20 cellular contexts compared by ENCODE assay signal in the genomic region with DNA sequence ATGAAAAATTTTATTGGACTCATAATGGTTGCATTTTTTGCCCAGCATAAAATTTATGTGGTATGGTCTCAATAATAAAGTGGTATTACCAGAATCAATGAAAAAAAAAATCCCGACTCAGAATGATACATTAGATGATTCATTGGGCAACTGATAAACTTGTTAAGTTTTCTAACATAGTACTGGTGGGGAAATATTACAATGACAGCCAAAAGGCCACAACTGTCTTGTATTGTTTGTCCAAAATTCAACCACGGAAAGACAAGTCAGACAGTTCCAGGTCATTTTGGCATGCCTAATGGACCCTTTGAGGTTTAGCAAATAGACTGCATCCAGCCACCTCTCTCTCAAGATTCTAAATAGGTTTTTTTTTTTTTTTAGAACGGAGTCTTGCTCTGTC.
A peak's percentile ranks its signal among the peaks of the same experiment; 100 is the strongest.
DNase-seq lines count a peak whose midpoint lies in the region; ATAC-seq, FAIRE-seq and TF ChIP-seq lines count a peak whose summit lies in the region.
"Had no signal": no experiment of that assay in that cellular context is flagged by ENCODE, and none has a peak within 500 bp of the region (broad histone marks: within the 10 kb centered on the region; RNA-seq: fewer than 3 reads in every experiment).

No MANE protein-coding gene starts in this region.

- no peak overlapping the region for H4K8ac ChIP-seq in mesenchymal stem cell (ENCODE audit: low read length)

- no peak for FAIRE-seq in astrocyte (lab: Jason Lieb, UNC)
- FAIRE-seq: G401.6, GM12891, H54 had no signal

- no peaks in the 10 kb centered on the region for H3K79me1 ChIP-seq in mesenchymal stem cell (replicated peaks; ENCODE audit: low read length, poor library complexity, severe bottlenecking)

- H3K4me1 Mint-ChIP-seq in MCF 10A (ENCODE audit: insufficient read depth, unreplicated experiment): peaks cover 11% of the 10 kb centered on the region
- peaks cover 11% of the 10 kb centered on the region for H3K4me1 Mint-ChIP-seq in astrocyte (ENCODE audit: low read depth, unreplicated experiment)
- H3K4me1 Mint-ChIP-seq: CD4-positive, alpha-beta memory T cell had no signal

- no peak overlapping the region for H3K4me2 ChIP-seq in mammary epithelial cell (ENCODE audit: insufficient read depth, low read depth, low read length)
- no peak overlapping the region for H3K4me2 ChIP-seq in astrocyte (ENCODE audit: low read length)
- H3K4me2 ChIP-seq in mesenchymal stem cell (ENCODE audit: low read length, poor library complexity, severe bottlenecking): no peak overlapping the region
- H3K4me2 ChIP-seq: BLaER1, GM23338 had no signal

- H3K36me3 ChIP-seq in mammary epithelial cell (ENCODE audit: insufficient read depth, low read length) (no peaks in the 10 kb centered on the region), astrocyte (ENCODE audit: insufficient read depth, low read length) (no peaks in the 10 kb centered on the region), aorta (ENCODE audit: control insufficient read depth in 1 of 2, insufficient read depth in 2 of 2, low read length in 1 of 2) (no peaks in the 10 kb centered on the region), mesenchymal stem cell (ENCODE audit: control insufficient read depth in 1 of 2, insufficient read depth in 2 of 2, low read depth in 1 of 2, low read length in 2 of 2) (no peaks in the 10 kb centered on the region)
- H3K36me3 ChIP-seq: BLaER1 had no signal

- H3K36me3 Mint-ChIP-seq in MCF 10A (ENCODE audit: insufficient read depth, unreplicated experiment): peaks cover 6% of the 10 kb centered on the region
- peaks cover 2% of the 10 kb centered on the region for H3K36me3 Mint-ChIP-seq in astrocyte (ENCODE audit: low read depth, unreplicated experiment)
- H3K36me3 Mint-ChIP-seq: CD14-positive monocyte; CD4-positive, alpha-beta memory T cell had no signal

- H3K27me3 Mint-ChIP-seq in MCF 10A (ENCODE audit: insufficient read depth, unreplicated experiment) (no peaks in the 10 kb centered on the region), astrocyte (ENCODE audit: low read depth, unreplicated experiment) (peaks cover 2% of the 10 kb centered on the region)
- H3K27me3 Mint-ChIP-seq: CD4-positive, alpha-beta memory T cell had no signal

- dilution Hi-C loops in mammary epithelial cell (cut with HindIII; ENCODE audit: low sequenced_read_pairs): no loop called here

- no peaks in the 10 kb centered on the region for H3K79me2 ChIP-seq in mammary epithelial cell (ENCODE audit: insufficient read depth, low read length)
- H3K79me2 ChIP-seq in astrocyte (ENCODE audit: insufficient read depth, low read length): no peaks in the 10 kb centered on the region

- intact Hi-C loops in mammary epithelial cell (cut with micrococcal nuclease) (no loop called here), MCF 10A (cut with micrococcal nuclease) (no loop called here), aorta (cut with DNase I) (no loop called here)

- no peaks in the 10 kb centered on the region for H4K20me1 ChIP-seq in mammary epithelial cell (ENCODE audit: insufficient read depth, low read length)
- no peaks in the 10 kb centered on the region for H4K20me1 ChIP-seq in astrocyte (ENCODE audit: insufficient read depth, low read length)
- H4K20me1 ChIP-seq: BLaER1 had no signal

- no peak overlapping the region for H4K91ac ChIP-seq in mesenchymal stem cell (ENCODE audit: low read length)

- H3K9ac ChIP-seq in mammary epithelial cell (ENCODE audit: insufficient read depth, low read length) (no peak overlapping the region), astrocyte (ENCODE audit: low read length) (no peak overlapping the region), mesenchymal stem cell (ENCODE audit: low read length) (no peak overlapping the region)
- H3K9ac ChIP-seq: BLaER1 had no signal

- POLR2A ChIA-PET in MCF 10A (lab: Yijun Ruan, JAX): no interaction called here

- WGBS in mammary epithelial cell (ENCODE audit: low coverage, missing lambda C conversion rate): 94% methylated on average over 3 of the region's 3 CpGs
- WGBS in aorta, 2 donors: 68 to 91% methylated on average over 3 of the region's 3 CpGs
- WGBS in mesenchymal stem cell: 92% methylated on average over 2 of the region's 3 CpGs

- H3K9me3 ChIP-seq in mammary epithelial cell (replicated peaks; ENCODE audit: insufficient read depth, low read length) (no peaks in the 10 kb centered on the region), astrocyte (ENCODE audit: insufficient read depth, low read depth, low read length) (no peaks in the 10 kb centered on the region), aorta (ENCODE audit: control insufficient read depth, low read length) (no peaks in the 10 kb centered on the region), mesenchymal stem cell (ENCODE audit: control insufficient read depth, low read length) (no peaks in the 10 kb centered on the region)
- H3K9me3 ChIP-seq: BLaER1 had no signal

- H2AK5ac ChIP-seq in mesenchymal stem cell (ENCODE audit: low read length, severe bottlenecking): no peak overlapping the region

- no peak overlapping the region for H2BK5ac ChIP-seq in mesenchymal stem cell (ENCODE audit: low read depth, low read length, poor library complexity, severe bottlenecking)

- no TSS peak for BruUV-seq in mammary epithelial cell (replicated peaks; lab: Mats Ljungman, UMichigan)
- BruUV-seq in MCF 10A (replicated peaks; lab: Mats Ljungman, UMichigan): no TSS peak

- peak; percentile 31 for ATAC-seq in aorta (ENCODE audit: low FRiP score)
- ATAC-seq: GM23338 had no signal

- H3K9me3 Mint-ChIP-seq in MCF 10A (ENCODE audit: unreplicated experiment): no peaks in the 10 kb centered on the region
- H3K9me3 Mint-ChIP-seq in astrocyte (ENCODE audit: unreplicated experiment): no peaks in the 10 kb centered on the region
- H3K9me3 Mint-ChIP-seq: CD4-positive, alpha-beta memory T cell; GM23338 had no signal

- no peak overlapping the region for H3K23ac ChIP-seq in mesenchymal stem cell (ENCODE audit: low read length in 2 of 2)

- H2AFZ ChIP-seq in mammary epithelial cell (ENCODE audit: low read depth, low read length) (no peak overlapping the region), astrocyte (ENCODE audit: low read depth, low read length) (no peak overlapping the region), mesenchymal stem cell (ENCODE audit: low read depth, low read length) (no peak overlapping the region)
- H2AFZ ChIP-seq: GM23338 had no signal

- no peak overlapping the region for H3K14ac ChIP-seq in mesenchymal stem cell (ENCODE audit: low read length in 2 of 2)

- CTCF ChIA-PET in mammary epithelial cell (lab: Charles Lee; ENCODE audit: low non-redundant PET) (no interaction called here), MCF 10A (lab: Yijun Ruan, JAX) (interaction anchor here (0.7 kb wide), 1 partner anchor 309 kb away, joined by 5 read pairs; no protein-coding TSS in a partner anchor)

- H3K27me3 ChIP-seq in mammary epithelial cell (ENCODE audit: insufficient read depth, low read length): peaks cover 3% of the 10 kb centered on the region
- H3K27me3 ChIP-seq in astrocyte (ENCODE audit: insufficient read depth, low read length): peaks cover 21% of the 10 kb centered on the region
- H3K27me3 ChIP-seq in aorta (ENCODE audit: control insufficient read depth in 1 of 2, insufficient read depth in 2 of 2, low read length in 1 of 2): no peaks in the 10 kb centered on the region
- H3K27me3 ChIP-seq in mesenchymal stem cell (ENCODE audit: control insufficient read depth in 1 of 2, insufficient read depth in 1 of 2, low read length in 2 of 2): peaks cover 0 to 9% of the 10 kb centered on the region in 2 experiments
- H3K27me3 ChIP-seq: BLaER1 had no signal

- no peak overlapping the region for H3K18ac ChIP-seq in mesenchymal stem cell (ENCODE audit: low read depth in 1 of 2, low read length in 2 of 2)

- no peak overlapping the region for H2BK15ac ChIP-seq in mesenchymal stem cell (ENCODE audit: low read depth, poor library complexity, severe bottlenecking)

- DNase-seq in mammary epithelial cell (peak; percentile 32), MCF 10A (ENCODE audit: unreplicated experiment) (no peak), astrocyte (ENCODE audit: low read depth) (peak; percentile 30), fibroblast of the aortic adventitia (ENCODE audit: low read depth) (peak; percentile 57), aorta (no peak), mesenchymal stem cell (no peak), NCI-H2081 (lab: John Stamatoyannopoulos, UW) (no peak)
- DNase-seq in activated CD4-positive, CD25-positive, alpha-beta regulatory T cell treated with anti-CD3 and anti-CD28 coated beads, Interleukin-2, amount 50 U/mL, for 72 hours: no peak
- DNase-seq: 8988T; Calu3; CD4-positive, alpha-beta memory T cell; DMS79 treated with DMSO at 0.1 percent for 48 hours; EL; HCEC 1CT had no signal

- no peak overlapping the region for H3K27ac Mint-ChIP-seq in MCF 10A (ENCODE audit: low read depth, unreplicated experiment)
- no peak overlapping the region for H3K27ac Mint-ChIP-seq in astrocyte (ENCODE audit: unreplicated experiment)
- H3K27ac Mint-ChIP-seq: CD4-positive, alpha-beta memory T cell; GM23338 had no signal

- H3K27ac ChIP-seq in mammary epithelial cell (ENCODE audit: insufficient read depth, low read depth, low read length) (no peak overlapping the region), astrocyte (ENCODE audit: low read depth, low read length) (no peak overlapping the region), aorta (ENCODE audit: low read depth in 1 of 2, low read length in 2 of 2) (no peak overlapping the region), mesenchymal stem cell (ENCODE audit: low read length, poor library complexity, severe bottlenecking) (no peak overlapping the region)
- H3K27ac ChIP-seq: BLaER1 had no signal

- in situ Hi-C loops in mammary epithelial cell (cut with MboI; ENCODE audit: low sequenced_read_pairs in 2 of 2): no loop called here

- TF ChIP-seq CTCF in mammary epithelial cell (conservative IDR thresholded peaks at IDR 0.05 in 1 of 2, IDR thresholded peaks at IDR 0.05 in 1 of 2; ENCODE audit: extremely low read depth in 1 of 2, insufficient read depth in 1 of 2, low read depth in 1 of 2, low read length in 2 of 2) (no peak), MCF 10A (IDR thresholded peaks at IDR 0.05; ENCODE audit: unreplicated experiment) (no peak), astrocyte (IDR thresholded peaks at IDR 0.05; ENCODE audit: insufficient read depth, low read depth, low read length) (no peak), fibroblast of the aortic adventitia (IDR thresholded peaks at IDR 0.05; ENCODE audit: insufficient read depth, low read length) (no peak)

- H2BK120ac ChIP-seq in mesenchymal stem cell (ENCODE audit: low read depth, low read length): no peak overlapping the region

- no peak overlapping the region for H3K4me3 ChIP-seq in mammary epithelial cell (replicated peaks in 1 of 3; ENCODE audit: insufficient read depth in 1 of 3, low read depth in 2 of 3, low read length in 3 of 3)
- no peak overlapping the region for H3K4me3 ChIP-seq in astrocyte (ENCODE audit: insufficient read depth, low read depth, low read length)
- H3K4me3 ChIP-seq in fibroblast of the aortic adventitia (ENCODE audit: low read depth, low read length): no peak overlapping the region
- H3K4me3 ChIP-seq in aorta (ENCODE audit: low read length in 2 of 2): no peak overlapping the region
- H3K4me3 ChIP-seq in mesenchymal stem cell (ENCODE audit: insufficient read depth in 1 of 2, low read depth in 1 of 2, low read length in 2 of 2): no peak overlapping the region
- H3K4me3 ChIP-seq: BLaER1, GM23338 had no signal

- H3K4me1 ChIP-seq in mammary epithelial cell (ENCODE audit: insufficient read depth, low read length) (no peaks in the 10 kb centered on the region), astrocyte (ENCODE audit: insufficient read depth, low read length) (no peaks in the 10 kb centered on the region), aorta (ENCODE audit: control insufficient read depth in 1 of 2, insufficient read depth in 2 of 2, low read length in 2 of 2) (no peaks in the 10 kb centered on the region), mesenchymal stem cell (ENCODE audit: control insufficient read depth, insufficient read depth, low read depth, low read length) (no peaks in the 10 kb centered on the region)
- H3K4me1 ChIP-seq: BLaER1 had no signal

- no peak overlapping the region for H3K4me3 Mint-ChIP-seq in MCF 10A (ENCODE audit: unreplicated experiment)
- no peak overlapping the region for H3K4me3 Mint-ChIP-seq in astrocyte (ENCODE audit: unreplicated experiment)
- H3K4me3 Mint-ChIP-seq: CD14-positive monocyte; CD4-positive, alpha-beta memory T cell; GM23338 had no signal

- H3K4ac ChIP-seq in mesenchymal stem cell (ENCODE audit: low read depth in 1 of 2, low read length in 2 of 2): no peak overlapping the region

- no peak overlapping the region for H2BK12ac ChIP-seq in mesenchymal stem cell (ENCODE audit: low read length in 2 of 2)

Comparison
In these comparisons a context has a peak if more than half of its experiments do, and no peak if none do; other contexts are left out.
1. DNase-seq: peak in mammary epithelial cell (single experiment), astrocyte (single experiment) and fibroblast of the aortic adventitia (single experiment); none in MCF 10A (single experiment), aorta (0 of 2), mesenchymal stem cell (single experiment), activated CD4-positive, CD25-positive, alpha-beta regulatory T cell treated with anti-CD3 and anti-CD28 coated beads, Interleukin-2, amount 50 U/mL, for 72 hours (single experiment) and NCI-H2081 (0 of 2).